Comparison of ENCODE assay signal across 1 cellular context in the genomic region with DNA sequence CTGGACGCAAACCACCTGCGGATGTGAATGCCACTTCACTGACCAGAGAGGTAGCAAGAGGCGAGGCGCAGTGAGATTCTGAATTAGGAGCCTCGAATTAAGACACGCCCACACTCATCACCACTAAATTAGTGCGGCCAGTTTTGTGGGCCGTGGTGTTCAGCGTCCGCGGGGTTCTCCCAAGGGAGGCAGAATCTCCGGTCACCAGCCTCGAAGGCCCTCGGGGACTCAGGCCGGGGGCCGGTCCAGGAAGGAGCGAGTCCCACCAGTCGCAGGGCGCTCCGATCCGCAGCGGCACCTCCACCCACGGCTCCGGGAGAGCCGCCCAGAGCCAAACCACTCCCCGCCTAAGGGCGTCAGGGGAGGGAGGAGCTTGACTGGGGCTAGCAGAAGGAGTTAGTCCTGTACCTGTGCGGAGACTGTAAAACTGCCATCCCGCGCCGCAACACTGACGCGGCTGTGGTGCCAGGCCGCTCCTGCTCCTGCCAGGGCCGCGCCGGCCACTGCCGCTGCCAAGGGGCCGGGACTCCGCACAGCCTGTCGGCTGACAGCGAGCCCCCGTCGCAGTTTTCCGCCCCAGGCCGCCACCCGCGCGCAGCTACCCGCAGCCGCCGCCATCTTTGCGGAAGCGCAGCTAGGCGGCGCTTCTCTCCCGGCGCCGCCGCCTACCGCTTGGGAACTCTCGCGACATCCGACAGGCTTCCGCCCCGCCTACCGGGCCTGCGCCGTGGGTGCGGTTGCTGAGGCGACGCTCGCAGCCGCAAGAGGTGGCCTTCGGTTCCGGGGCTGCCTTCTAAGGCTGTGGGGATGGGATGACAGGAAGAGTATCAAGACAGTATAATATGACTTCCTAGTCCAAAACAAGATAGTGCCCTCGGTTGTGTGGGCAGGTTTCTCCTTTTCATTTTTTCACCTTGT.
A peak's percentile ranks its signal among the peaks of the same experiment; 100 is the strongest.
TF ChIP-seq lines count a peak whose summit lies in the region.

A gene with protein sequence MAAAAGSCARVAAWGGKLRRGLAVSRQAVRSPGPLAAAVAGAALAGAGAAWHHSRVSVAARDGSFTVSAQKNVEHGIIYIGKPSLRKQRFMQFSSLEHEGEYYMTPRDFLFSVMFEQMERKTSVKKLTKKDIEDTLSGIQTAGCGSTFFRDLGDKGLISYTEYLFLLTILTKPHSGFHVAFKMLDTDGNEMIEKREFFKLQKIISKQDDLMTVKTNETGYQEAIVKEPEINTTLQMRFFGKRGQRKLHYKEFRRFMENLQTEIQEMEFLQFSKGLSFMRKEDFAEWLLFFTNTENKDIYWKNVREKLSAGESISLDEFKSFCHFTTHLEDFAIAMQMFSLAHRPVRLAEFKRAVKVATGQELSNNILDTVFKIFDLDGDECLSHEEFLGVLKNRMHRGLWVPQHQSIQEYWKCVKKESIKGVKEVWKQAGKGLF (minus strand): TSS at position 640 of the 918 bp plus-strand sequence. CDS start 22 bp downstream, at position 618.

TF ChIP-seq in WTC11, 78 proteins besides CTCF, POLR2A, EP300 and RAD21 (continued from another document and continues in another):
- no peak for TF ChIP-seq TCF7 (CRISPR knock-in tag; IDR thresholded peaks at IDR 0.05; ENCODE audit: low read depth)
- TF ChIP-seq ZNF263 (CRISPR knock-in tag; IDR thresholded peaks at IDR 0.05; ENCODE audit: low read depth), result no peak
- TF ChIP-seq ZNF671 (CRISPR knock-in tag; IDR thresholded peaks at IDR 0.05), result no peak
- no peak; the same call in 1 of the 2 replicates for TF ChIP-seq NFYB (CRISPR knock-in tag; conservative IDR thresholded peaks at IDR 0.05; ENCODE audit: low read depth)
- no peak for TF ChIP-seq JUN (CRISPR knock-in tag; IDR thresholded peaks at IDR 0.05)
- no peak for TF ChIP-seq JAZF1 (CRISPR knock-in tag; IDR thresholded peaks at IDR 0.05)
- TF ChIP-seq, protein P1, sequence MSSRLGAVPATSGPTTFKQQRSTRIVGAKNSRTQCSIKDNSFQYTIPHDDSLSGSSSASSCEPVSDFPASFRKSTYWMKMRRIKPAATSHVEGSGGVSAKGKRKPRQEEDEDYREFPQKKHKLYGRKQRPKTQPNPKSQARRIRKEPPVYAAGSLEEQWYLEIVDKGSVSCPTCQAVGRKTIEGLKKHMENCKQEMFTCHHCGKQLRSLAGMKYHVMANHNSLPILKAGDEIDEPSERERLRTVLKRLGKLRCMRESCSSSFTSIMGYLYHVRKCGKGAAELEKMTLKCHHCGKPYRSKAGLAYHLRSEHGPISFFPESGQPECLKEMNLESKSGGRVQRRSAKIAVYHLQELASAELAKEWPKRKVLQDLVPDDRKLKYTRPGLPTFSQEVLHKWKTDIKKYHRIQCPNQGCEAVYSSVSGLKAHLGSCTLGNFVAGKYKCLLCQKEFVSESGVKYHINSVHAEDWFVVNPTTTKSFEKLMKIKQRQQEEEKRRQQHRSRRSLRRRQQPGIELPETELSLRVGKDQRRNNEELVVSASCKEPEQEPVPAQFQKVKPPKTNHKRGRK (CRISPR knock-in tag; IDR thresholded peaks at IDR 0.05; ENCODE audit: borderline replicate concordance), result no peak
- 0 out of 2 replicates have a peak, but pooled peaks have one; percentile 9 for TF ChIP-seq HMGA2 (CRISPR knock-in tag; IDR thresholded peaks at IDR 0.05)
- TF ChIP-seq ETV6 (CRISPR knock-in tag; IDR thresholded peaks at IDR 0.05), result 0 out of 2 replicates have a peak, but pooled peaks have one; percentile 50
- TF ChIP-seq ATF1 (CRISPR knock-in tag; IDR thresholded peaks at IDR 0.05), result no peak
- no peak for TF ChIP-seq TEAD4 (CRISPR knock-in tag; IDR thresholded peaks at IDR 0.05)
- TF ChIP-seq, protein P2, sequence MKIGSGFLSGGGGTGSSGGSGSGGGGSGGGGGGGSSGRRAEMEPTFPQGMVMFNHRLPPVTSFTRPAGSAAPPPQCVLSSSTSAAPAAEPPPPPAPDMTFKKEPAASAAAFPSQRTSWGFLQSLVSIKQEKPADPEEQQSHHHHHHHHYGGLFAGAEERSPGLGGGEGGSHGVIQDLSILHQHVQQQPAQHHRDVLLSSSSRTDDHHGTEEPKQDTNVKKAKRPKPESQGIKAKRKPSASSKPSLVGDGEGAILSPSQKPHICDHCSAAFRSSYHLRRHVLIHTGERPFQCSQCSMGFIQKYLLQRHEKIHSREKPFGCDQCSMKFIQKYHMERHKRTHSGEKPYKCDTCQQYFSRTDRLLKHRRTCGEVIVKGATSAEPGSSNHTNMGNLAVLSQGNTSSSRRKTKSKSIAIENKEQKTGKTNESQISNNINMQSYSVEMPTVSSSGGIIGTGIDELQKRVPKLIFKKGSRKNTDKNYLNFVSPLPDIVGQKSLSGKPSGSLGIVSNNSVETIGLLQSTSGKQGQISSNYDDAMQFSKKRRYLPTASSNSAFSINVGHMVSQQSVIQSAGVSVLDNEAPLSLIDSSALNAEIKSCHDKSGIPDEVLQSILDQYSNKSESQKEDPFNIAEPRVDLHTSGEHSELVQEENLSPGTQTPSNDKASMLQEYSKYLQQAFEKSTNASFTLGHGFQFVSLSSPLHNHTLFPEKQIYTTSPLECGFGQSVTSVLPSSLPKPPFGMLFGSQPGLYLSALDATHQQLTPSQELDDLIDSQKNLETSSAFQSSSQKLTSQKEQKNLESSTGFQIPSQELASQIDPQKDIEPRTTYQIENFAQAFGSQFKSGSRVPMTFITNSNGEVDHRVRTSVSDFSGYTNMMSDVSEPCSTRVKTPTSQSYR (CRISPR knock-in tag; IDR thresholded peaks at IDR 0.05), result no peak
- no peak for TF ChIP-seq NR2C2 (CRISPR knock-in tag; IDR thresholded peaks at IDR 0.05)
- TF ChIP-seq RORB (CRISPR knock-in tag; IDR thresholded peaks at IDR 0.05), result no peak
- no peak for TF ChIP-seq USF2 (CRISPR knock-in tag; IDR thresholded peaks at IDR 0.05)
- TF ChIP-seq, protein P3, sequence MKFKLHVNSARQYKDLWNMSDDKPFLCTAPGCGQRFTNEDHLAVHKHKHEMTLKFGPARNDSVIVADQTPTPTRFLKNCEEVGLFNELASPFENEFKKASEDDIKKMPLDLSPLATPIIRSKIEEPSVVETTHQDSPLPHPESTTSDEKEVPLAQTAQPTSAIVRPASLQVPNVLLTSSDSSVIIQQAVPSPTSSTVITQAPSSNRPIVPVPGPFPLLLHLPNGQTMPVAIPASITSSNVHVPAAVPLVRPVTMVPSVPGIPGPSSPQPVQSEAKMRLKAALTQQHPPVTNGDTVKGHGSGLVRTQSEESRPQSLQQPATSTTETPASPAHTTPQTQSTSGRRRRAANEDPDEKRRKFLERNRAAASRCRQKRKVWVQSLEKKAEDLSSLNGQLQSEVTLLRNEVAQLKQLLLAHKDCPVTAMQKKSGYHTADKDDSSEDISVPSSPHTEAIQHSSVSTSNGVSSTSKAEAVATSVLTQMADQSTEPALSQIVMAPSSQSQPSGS (CRISPR knock-in tag; IDR thresholded peaks at IDR 0.05; ENCODE audit: borderline replicate concordance, low read depth), result no peak
- TF ChIP-seq AR (CRISPR knock-in tag; IDR thresholded peaks at IDR 0.05), result no peak
- no peak; the same call in 1 of the 2 replicates for TF ChIP-seq PREB (CRISPR knock-in tag; IDR thresholded peaks at IDR 0.05; ENCODE audit: borderline replicate concordance)
- TF ChIP-seq ZNF423 (CRISPR knock-in tag; IDR thresholded peaks at IDR 0.05), result peak; percentile 62
- no peak for TF ChIP-seq NFATC4 (CRISPR knock-in tag; IDR thresholded peaks at IDR 0.05)
- peak; percentile 91 for TF ChIP-seq PRDM15 (CRISPR knock-in tag; IDR thresholded peaks at IDR 0.05)
- TF ChIP-seq E2F1 (CRISPR knock-in tag; IDR thresholded peaks at IDR 0.05), result no peak
- TF ChIP-seq, protein P4, sequence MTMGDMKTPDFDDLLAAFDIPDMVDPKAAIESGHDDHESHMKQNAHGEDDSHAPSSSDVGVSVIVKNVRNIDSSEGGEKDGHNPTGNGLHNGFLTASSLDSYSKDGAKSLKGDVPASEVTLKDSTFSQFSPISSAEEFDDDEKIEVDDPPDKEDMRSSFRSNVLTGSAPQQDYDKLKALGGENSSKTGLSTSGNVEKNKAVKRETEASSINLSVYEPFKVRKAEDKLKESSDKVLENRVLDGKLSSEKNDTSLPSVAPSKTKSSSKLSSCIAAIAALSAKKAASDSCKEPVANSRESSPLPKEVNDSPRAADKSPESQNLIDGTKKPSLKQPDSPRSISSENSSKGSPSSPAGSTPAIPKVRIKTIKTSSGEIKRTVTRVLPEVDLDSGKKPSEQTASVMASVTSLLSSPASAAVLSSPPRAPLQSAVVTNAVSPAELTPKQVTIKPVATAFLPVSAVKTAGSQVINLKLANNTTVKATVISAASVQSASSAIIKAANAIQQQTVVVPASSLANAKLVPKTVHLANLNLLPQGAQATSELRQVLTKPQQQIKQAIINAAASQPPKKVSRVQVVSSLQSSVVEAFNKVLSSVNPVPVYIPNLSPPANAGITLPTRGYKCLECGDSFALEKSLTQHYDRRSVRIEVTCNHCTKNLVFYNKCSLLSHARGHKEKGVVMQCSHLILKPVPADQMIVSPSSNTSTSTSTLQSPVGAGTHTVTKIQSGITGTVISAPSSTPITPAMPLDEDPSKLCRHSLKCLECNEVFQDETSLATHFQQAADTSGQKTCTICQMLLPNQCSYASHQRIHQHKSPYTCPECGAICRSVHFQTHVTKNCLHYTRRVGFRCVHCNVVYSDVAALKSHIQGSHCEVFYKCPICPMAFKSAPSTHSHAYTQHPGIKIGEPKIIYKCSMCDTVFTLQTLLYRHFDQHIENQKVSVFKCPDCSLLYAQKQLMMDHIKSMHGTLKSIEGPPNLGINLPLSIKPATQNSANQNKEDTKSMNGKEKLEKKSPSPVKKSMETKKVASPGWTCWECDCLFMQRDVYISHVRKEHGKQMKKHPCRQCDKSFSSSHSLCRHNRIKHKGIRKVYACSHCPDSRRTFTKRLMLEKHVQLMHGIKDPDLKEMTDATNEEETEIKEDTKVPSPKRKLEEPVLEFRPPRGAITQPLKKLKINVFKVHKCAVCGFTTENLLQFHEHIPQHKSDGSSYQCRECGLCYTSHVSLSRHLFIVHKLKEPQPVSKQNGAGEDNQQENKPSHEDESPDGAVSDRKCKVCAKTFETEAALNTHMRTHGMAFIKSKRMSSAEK (CRISPR knock-in tag; IDR thresholded peaks at IDR 0.05; ENCODE audit: borderline replicate concordance), result no peak
- TF ChIP-seq GRHL2 (CRISPR knock-in tag; IDR thresholded peaks at IDR 0.05; ENCODE audit: insufficient replicate concordance, severe bottlenecking), result no peak
